ENCODE assay signal across 23 cellular contexts in genomic region chr14:94690486-94690885, GRCh38.
"Had no signal": no experiment of that assay in that cellular context is flagged by ENCODE, and none has a peak within 500 bp of the region (broad histone marks: within the 10 kb centered on the region; RNA-seq: fewer than 3 reads in every experiment).

No MANE protein-coding gene starts in this region.

- DNase-seq: activated CD4-positive, alpha-beta memory T cell treated with anti-CD3 and anti-CD28 coated beads, Interleukin-2, amount 10 ng/mL, durations not matched to agents 7 days and 5 days; activated CD4-positive, alpha-beta T cell treated with anti-CD3 and anti-CD28 coated beads for 36 hours; activated CD4-positive, alpha-beta T cell treated with anti-CD3 and anti-CD28 coated beads, Interleukin-2, amount 50 U/mL, for 1 hour; activated gamma-delta T cell; activated naive CD4-positive, alpha-beta T cell treated with anti-CD3 and anti-CD28 coated beads for 36 hours; activated T-cell treated with anti-CD3 and anti-CD28 coated beads for 4 hours; activated T-cell treated with anti-CD3 and anti-CD28 coated beads, Interleukin-2, amount 50 U/mL, for 48 hours; amygdala; brain microvascular endothelial cell; MM.1S; NCI-H1105; NCI-H1436; NCI-H1694 treated with DMSO at 0.1 percent for 48 hours; NCI-H2081; NCI-H446; NCI-H524; Peyer's patch; SHP77; T-helper 17 cell; T-helper 9 cell had no signal

- H3K27me3 ChIP-seq: brain microvascular endothelial cell, Peyer's patch, SJSA1 had no signal

- ATAC-seq: activated T-helper 17 cell treated with anti-CD3 and anti-CD28 coated beads, Interleukin-2, amount 50 U/mL, for 72 hours; T-helper 17 cell had no signal

- H3K36me3 ChIP-seq: brain microvascular endothelial cell, cardiac muscle cell, Peyer's patch, SJSA1 had no signal

- H3K27ac ChIP-seq: brain microvascular endothelial cell, cardiac muscle cell, Peyer's patch, SJSA1 had no signal

- H3K4me3 ChIP-seq: cardiac muscle cell, Peyer's patch, SJSA1 had no signal

- H3K9me3 ChIP-seq: Peyer's patch, SJSA1 had no signal
